13 cellular contexts compared by ENCODE assay signal in the genomic region with DNA sequence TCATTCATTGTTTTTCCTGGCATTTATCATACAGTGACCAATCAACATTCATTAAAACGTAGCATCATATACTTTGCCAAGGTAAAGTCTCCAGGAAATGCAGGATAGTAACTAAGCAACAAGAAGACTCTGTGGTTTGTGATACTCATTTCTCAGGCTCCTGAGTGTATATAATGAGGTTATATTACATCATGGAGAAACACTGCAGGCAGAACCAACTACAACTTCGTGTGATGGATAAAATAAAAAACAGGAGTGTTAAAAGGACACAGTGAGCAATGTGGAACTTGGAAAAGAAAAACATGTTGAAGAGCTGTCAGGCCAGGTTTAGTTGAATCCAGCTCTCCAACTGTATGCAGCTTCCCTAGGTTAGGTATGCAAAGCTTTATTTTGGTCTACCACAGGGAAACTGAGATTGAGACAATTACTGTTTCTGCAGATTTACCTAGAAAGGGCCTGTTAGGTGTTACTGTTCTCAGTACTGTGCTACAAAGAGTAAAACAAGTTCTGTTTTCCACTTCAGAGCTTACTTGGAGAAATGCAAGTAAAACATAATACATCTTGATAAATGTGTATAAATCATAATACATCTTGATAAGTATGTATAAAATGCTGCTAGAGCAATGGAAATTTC. TPM values are rescaled to one million over a fixed set of nuclear protein-coding genes. Genes with fewer than 3 reads are reported as not detected.
DNase-seq lines count a peak whose midpoint lies in the region; ATAC-seq and TF ChIP-seq lines count a peak whose summit lies in the region.
"Had no signal": no experiment of that assay in that cellular context is flagged by ENCODE, and none has a peak within 500 bp of the region (broad histone marks: within the 10 kb centered on the region; RNA-seq: fewer than 3 reads in every experiment).

No MANE protein-coding gene starts in this region.

- H3K9me3 ChIP-seq in left ventricle myocardium inferior (replicated peaks) (no peaks in the 10 kb centered on the region), suprapubic skin (no peaks in the 10 kb centered on the region)

- H3K27me3 ChIP-seq in left ventricle myocardium inferior (ENCODE audit: low read depth) (no peaks in the 10 kb centered on the region), brain microvascular endothelial cell (replicated peaks) (no peaks in the 10 kb centered on the region), suprapubic skin (no peaks in the 10 kb centered on the region)

- ATAC-seq in left cardiac atrium: no peak
- ATAC-seq in HG03565 (IDR thresholded peaks at IDR 0.05; ENCODE audit: unreplicated experiment): peak; percentile 52
- ATAC-seq: HepG2 had no signal

- no peak for DNase-seq in left ventricle myocardium inferior
- no peak for DNase-seq in left cardiac atrium
- peak; percentile 69 for DNase-seq in brain microvascular endothelial cell
- peak; percentile 26 for DNase-seq in superior temporal gyrus (ENCODE audit: extremely low spot score)
- DNase-seq in suprapubic skin (ENCODE audit: low spot score in 2 of 2): no peak
- DNase-seq in SIG-M5 treated with dmso at 0.1 percent for 504 hours (lab: John Stamatoyannopoulos, UW; ENCODE audit: unreplicated experiment): no peak
- no peak for DNase-seq in middle frontal gyrus (ENCODE audit: extremely low spot score, low spot score)
- DNase-seq: islet precursor cell; NCI-H2227 treated with DMSO at 0.1 percent for 48 hours; nucleus accumbens; stimulated activated CD4-positive, alpha-beta T cell treated with anti-CD3 and anti-CD28 coated beads, Interleukin-4, amount 100 ng/mL, for 1 hour had no signal

- no peak for TF ChIP-seq EP300 in suprapubic skin (IDR thresholded peaks at IDR 0.05)

- intact Hi-C loops in left ventricle myocardium inferior (cut with micrococcal nuclease): loop anchor here (10.0 kb wide), 1 partner anchor 876 kb away; no protein-coding TSS in a partner anchor
- intact Hi-C loops in left cardiac atrium (cut with DNase I): no loop called here

- H3K4me3 ChIP-seq in left ventricle myocardium inferior (no peak overlapping the region), brain microvascular endothelial cell (ENCODE audit: low read depth, low read length) (no peak overlapping the region), suprapubic skin (no peak overlapping the region)

- in situ Hi-C loops in brain microvascular endothelial cell (cut with HindIII; ENCODE audit: low pct_ligation_motif_present, low sequenced_read_pairs): no loop called here

- WGBS in suprapubic skin: 56% methylated on average over 2 of the region's 2 CpGs

- H3K27ac ChIP-seq in left ventricle myocardium inferior (replicated peaks) (peak overlapping the region; percentile 46), brain microvascular endothelial cell (peak overlapping the region; percentile 61), suprapubic skin (no peak overlapping the region)

- no peak for TF ChIP-seq POLR2A in suprapubic skin (IDR thresholded peaks at IDR 0.05)

- TF ChIP-seq CTCF in left ventricle myocardium inferior (IDR thresholded peaks at IDR 0.05; ENCODE audit: borderline replicate concordance) (no peak), brain microvascular endothelial cell (IDR thresholded peaks at IDR 0.05; ENCODE audit: low read depth, low read length, missing control alignments) (no peak), suprapubic skin (IDR thresholded peaks at IDR 0.05) (no peak)

- H3K4me1 ChIP-seq in left ventricle myocardium inferior: peaks cover 72% of the 10 kb centered on the region
- H3K4me1 ChIP-seq in suprapubic skin: peaks cover 18% of the 10 kb centered on the region

- H3K36me3 ChIP-seq in left ventricle myocardium inferior (no peaks in the 10 kb centered on the region), brain microvascular endothelial cell (replicated peaks) (no peaks in the 10 kb centered on the region), suprapubic skin (no peaks in the 10 kb centered on the region)

RNA-seq across cellular contexts. Expression of gene CCNY, which starts 7.8 kb away (rescaled TPM):
- 81.1 TPM for total RNA-seq in left ventricle myocardium inferior
- total RNA-seq in left cardiac atrium: 10 to 100 TPM; 59.3 to 76.5 TPM
- 10 to 100 TPM; 22.4 to 35.1 (median 29.9) TPM for total RNA-seq in suprapubic skin

Comparison
In these comparisons a context has a peak if more than half of its experiments do, and no peak if none do; other contexts are left out.
1. DNase-seq: peak in brain microvascular endothelial cell (single experiment) and superior temporal gyrus (single experiment); none in left ventricle myocardium inferior (single experiment), left cardiac atrium (single experiment), suprapubic skin (0 of 2), SIG-M5 treated with dmso at 0.1 percent for 504 hours (single experiment) and middle frontal gyrus (single experiment).